14 cellular contexts compared by ENCODE assay signal in the genomic region with DNA sequence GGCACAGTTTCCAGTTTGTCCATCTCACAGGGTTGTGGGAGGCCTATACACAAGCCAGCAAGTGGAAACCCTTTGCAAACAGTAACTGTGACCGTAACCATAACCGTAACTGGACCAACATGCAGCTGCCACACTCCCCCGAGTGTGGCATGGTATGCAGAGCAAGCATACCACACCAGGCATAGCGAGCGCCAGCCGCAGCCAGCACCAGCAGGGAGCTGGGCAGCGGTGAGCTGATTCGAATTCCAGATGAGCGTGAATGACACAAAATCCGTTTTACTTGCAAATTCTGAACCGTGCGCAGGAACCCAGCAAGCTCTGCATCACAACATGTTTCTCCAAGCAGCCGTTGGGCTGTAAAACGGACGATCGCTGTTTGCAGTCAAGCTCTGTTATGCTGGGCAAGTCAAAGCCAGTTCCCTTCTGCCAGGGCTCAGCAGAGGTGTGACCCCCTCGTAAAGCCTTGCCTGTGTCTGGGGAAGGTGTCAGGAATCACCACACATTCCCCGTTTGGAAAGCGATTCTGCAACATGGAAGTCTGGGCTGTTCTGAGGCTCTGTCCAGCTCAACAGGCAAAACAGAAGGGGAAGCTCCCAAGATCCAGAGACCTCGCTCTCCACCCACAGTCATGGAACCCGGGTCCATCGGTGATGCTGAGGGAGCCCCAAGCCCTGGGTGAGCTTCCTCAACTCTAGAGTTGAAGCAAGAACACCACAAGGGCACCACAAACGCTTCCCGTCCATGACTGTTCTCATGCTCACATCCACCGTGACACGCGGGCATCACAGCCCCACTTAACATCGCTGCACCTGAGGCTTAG.
"Had no signal": no experiment of that assay in that cellular context is flagged by ENCODE, and none has a peak within 500 bp of the region (broad histone marks: within the 10 kb centered on the region; RNA-seq: fewer than 3 reads in every experiment).

No MANE protein-coding gene starts in this region.

- H3K27me3 ChIP-seq: cardiac muscle cell, thyroid gland had no signal

- H3K4me1 ChIP-seq: lower lobe of right lung had no signal

- H3K4me1 Mint-ChIP-seq: activated naive CD8-positive, alpha-beta T cell treated with anti-CD3 and anti-CD28 coated beads for 36 hours; endodermal cell; mesothelial cell of epicardium had no signal

- DNase-seq: activated CD4-positive, alpha-beta T cell treated with anti-CD3 and anti-CD28 coated beads, Interleukin-2, amount 50 U/mL, for 1 hour; activated CD8-positive, alpha-beta memory T cell treated with anti-CD3 and anti-CD28 coated beads, Interleukin-2, amount 50 U/mL, for 48 hours; activated naive CD8-positive, alpha-beta T cell treated with anti-CD3 and anti-CD28 coated beads for 36 hours; endodermal cell; left cardiac atrium; lower lobe of right lung; nephron progenitor cell; stimulated activated naive CD4-positive, alpha-beta T cell treated with Interleukin-2 at 50 U/mL for 16 hours; T1000 had no signal

- ATAC-seq: activated CD4-positive, CD25-positive, alpha-beta regulatory T cell treated with anti-CD3 and anti-CD28 coated beads, Interleukin-2, amount 50 U/mL, for 24 hours had no signal

- H3K9me3 ChIP-seq: lower lobe of right lung, thyroid gland had no signal

- H3K9me3 Mint-ChIP-seq: activated naive CD8-positive, alpha-beta T cell treated with anti-CD3 and anti-CD28 coated beads for 36 hours; endodermal cell had no signal

- H3K4me3 ChIP-seq: cardiac muscle cell, lower lobe of right lung, thyroid gland had no signal

- H3K27ac Mint-ChIP-seq: activated naive CD8-positive, alpha-beta T cell treated with anti-CD3 and anti-CD28 coated beads for 36 hours; endodermal cell; mesothelial cell of epicardium; nephron progenitor cell had no signal

- H3K36me3 Mint-ChIP-seq: activated naive CD8-positive, alpha-beta T cell treated with anti-CD3 and anti-CD28 coated beads for 36 hours; mesothelial cell of epicardium had no signal

- H3K27ac ChIP-seq: cardiac muscle cell, epithelial cell of prostate, lower lobe of right lung had no signal

- H3K27me3 Mint-ChIP-seq: activated naive CD8-positive, alpha-beta T cell treated with anti-CD3 and anti-CD28 coated beads for 36 hours had no signal

- H3K36me3 ChIP-seq: cardiac muscle cell, lower lobe of right lung, thyroid gland had no signal

- H3K4me3 Mint-ChIP-seq: activated naive CD8-positive, alpha-beta T cell treated with anti-CD3 and anti-CD28 coated beads for 36 hours; endodermal cell; mesothelial cell of epicardium had no signal
